Comparison of ENCODE assay signal across 8 cellular contexts in the genomic region with DNA sequence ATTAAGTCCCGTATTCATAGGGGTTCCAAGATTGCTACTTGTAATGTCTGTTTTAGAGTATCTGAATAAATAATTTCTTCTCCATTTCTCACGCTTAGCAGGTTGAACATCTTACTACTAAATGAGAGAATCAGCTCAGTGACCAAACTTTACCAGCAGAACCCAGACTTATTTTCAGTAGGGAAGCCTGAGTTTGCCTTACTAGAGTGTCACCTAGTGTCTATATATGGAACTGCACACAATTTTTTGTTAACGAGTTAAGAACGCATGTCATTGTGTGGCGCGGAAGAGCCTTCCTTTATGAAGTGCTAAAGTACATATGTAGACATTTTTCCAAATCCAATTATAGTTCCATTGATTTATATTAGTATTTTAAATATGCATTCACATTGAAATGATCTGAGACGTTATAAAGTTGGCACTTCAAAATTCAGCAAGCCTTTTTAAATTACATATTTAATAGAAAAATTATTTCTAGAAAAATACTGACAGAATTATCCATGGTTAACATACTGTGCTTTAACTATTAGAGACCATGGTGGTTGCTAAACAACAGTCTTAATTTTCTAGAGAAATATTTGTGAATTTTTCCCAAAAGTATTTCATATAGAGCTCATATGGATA.
A peak's percentile ranks its signal among the peaks of the same experiment; 100 is the strongest.
DNase-seq lines count a peak whose midpoint lies in the region; TF ChIP-seq lines count a peak whose summit lies in the region.

No MANE protein-coding gene starts in this region.

- no peaks in the 10 kb centered on the region for H3K9me3 ChIP-seq in MM.1S (replicated peaks; ENCODE audit: insufficient read depth, low read length)
- no peaks in the 10 kb centered on the region for H3K9me3 ChIP-seq in mesenchymal stem cell (ENCODE audit: control insufficient read depth, low read length)

- H3K4me3 ChIP-seq in GM12865 (ENCODE audit: low read depth, low read length), result no peak overlapping the region
- no peak overlapping the region for H3K4me3 ChIP-seq in MM.1S (ENCODE audit: low read length)
- H3K4me3 ChIP-seq in coronary artery, result no peak overlapping the region
- no peak overlapping the region for H3K4me3 ChIP-seq in mesenchymal stem cell (ENCODE audit: insufficient read depth in 1 of 2, low read depth in 1 of 2, low read length in 2 of 2)

- H2BK120ac ChIP-seq in mesenchymal stem cell (ENCODE audit: low read depth, low read length), result no peak overlapping the region

- no peaks in the 10 kb centered on the region for H4K20me1 ChIP-seq in MM.1S (ENCODE audit: insufficient read depth, low read length)

- no peak overlapping the region for H2AFZ ChIP-seq in MM.1S (ENCODE audit: low read length)
- no peak overlapping the region for H2AFZ ChIP-seq in mesenchymal stem cell (ENCODE audit: low read depth, low read length)

- no peak overlapping the region for H2AK5ac ChIP-seq in mesenchymal stem cell (ENCODE audit: low read length, severe bottlenecking)

- DNase-seq in ACHN (peak; percentile 70), GM12865 (ENCODE audit: low read depth) (peak; percentile 81), HFFc6 (peak; percentile 64), MM.1S (peak; percentile 67), RKO (ENCODE audit: low spot score) (peak; percentile 75), coronary artery (ENCODE audit: low spot score) (no peak), mesenchymal stem cell (peak; percentile 70)
- DNase-seq in activated naive CD4-positive, alpha-beta T cell treated with anti-CD3 and anti-CD28 coated beads, Interleukin-2, amount 10 ng/mL, durations not matched to agents 7 days and 5 days, result no peak

- H3K4ac ChIP-seq in mesenchymal stem cell (ENCODE audit: low read depth in 1 of 2, low read length in 2 of 2), result no peak overlapping the region

- no peak overlapping the region for H3K14ac ChIP-seq in mesenchymal stem cell (ENCODE audit: low read length in 2 of 2)

- H4K91ac ChIP-seq in mesenchymal stem cell (ENCODE audit: low read length), result no peak overlapping the region

- H3K36me3 Mint-ChIP-seq in HFFc6 (ENCODE audit: low read depth), result no peaks in the 10 kb centered on the region
- H3K36me3 Mint-ChIP-seq in activated naive CD4-positive, alpha-beta T cell treated with anti-CD3 and anti-CD28 coated beads, Interleukin-2, amount 10 ng/mL, durations not matched to agents 7 days and 5 days, result no peaks in the 10 kb centered on the region

- no peaks in the 10 kb centered on the region for H3F3A ChIP-seq in MM.1S (ENCODE audit: insufficient read depth, low read length)

- H3K18ac ChIP-seq in mesenchymal stem cell (ENCODE audit: low read depth in 1 of 2, low read length in 2 of 2), result no peak overlapping the region

- H3K4me2 ChIP-seq in MM.1S (ENCODE audit: low read depth, low read length) (no peak overlapping the region), mesenchymal stem cell (ENCODE audit: low read length, poor library complexity, severe bottlenecking) (no peak overlapping the region)

- no peak overlapping the region for H2BK15ac ChIP-seq in mesenchymal stem cell (ENCODE audit: low read depth, poor library complexity, severe bottlenecking)

- H3K23ac ChIP-seq in mesenchymal stem cell (ENCODE audit: low read length in 2 of 2), result no peak overlapping the region

- in situ Hi-C loops in ACHN (cut with HindIII; ENCODE audit: low pct_ligation_motif_present, low pct_unique_long_range_greater_than_20kb, low sequenced_read_pairs), result no loop called here

- H3K4me3 Mint-ChIP-seq in HFFc6, result no peak overlapping the region
- no peak overlapping the region for H3K4me3 Mint-ChIP-seq in activated naive CD4-positive, alpha-beta T cell treated with anti-CD3 and anti-CD28 coated beads, Interleukin-2, amount 10 ng/mL, durations not matched to agents 7 days and 5 days

- no peaks in the 10 kb centered on the region for H3K27me3 ChIP-seq in MM.1S (replicated peaks; ENCODE audit: insufficient read depth, low read length)
- H3K27me3 ChIP-seq in mesenchymal stem cell (ENCODE audit: control insufficient read depth in 1 of 2, insufficient read depth in 1 of 2, low read length in 2 of 2), result peaks cover 27 to 30% of the 10 kb centered on the region in 2 experiments

- H3K4me1 Mint-ChIP-seq in HFFc6 (ENCODE audit: low read depth), result no peaks in the 10 kb centered on the region
- H3K4me1 Mint-ChIP-seq in activated naive CD4-positive, alpha-beta T cell treated with anti-CD3 and anti-CD28 coated beads, Interleukin-2, amount 10 ng/mL, durations not matched to agents 7 days and 5 days, result no peaks in the 10 kb centered on the region

- H4K8ac ChIP-seq in mesenchymal stem cell (ENCODE audit: low read length), result no peak overlapping the region

- H3K79me1 ChIP-seq in mesenchymal stem cell (replicated peaks; ENCODE audit: low read length, poor library complexity, severe bottlenecking), result no peaks in the 10 kb centered on the region

- no CpG with 5 or more reads among the region's 7 CpGs for whole genome bisulfite sequencing in mesenchymal stem cell

- H3K9ac ChIP-seq in MM.1S (ENCODE audit: low read length) (no peak overlapping the region), mesenchymal stem cell (ENCODE audit: low read length) (no peak overlapping the region)

- no peak overlapping the region for H2BK5ac ChIP-seq in mesenchymal stem cell (ENCODE audit: low read depth, low read length, poor library complexity, severe bottlenecking)

- H3K27ac Mint-ChIP-seq in HFFc6, result no peak overlapping the region
- H3K27ac Mint-ChIP-seq in activated naive CD4-positive, alpha-beta T cell treated with anti-CD3 and anti-CD28 coated beads, Interleukin-2, amount 10 ng/mL, durations not matched to agents 7 days and 5 days, result no peak overlapping the region

- H3K79me2 ChIP-seq in MM.1S (ENCODE audit: low read length), result no peaks in the 10 kb centered on the region

- H3K9me2 ChIP-seq in MM.1S (replicated peaks; ENCODE audit: insufficient read depth, low read length), result no peaks in the 10 kb centered on the region

- H3K9me3 Mint-ChIP-seq in HFFc6, result no peaks in the 10 kb centered on the region
- H3K9me3 Mint-ChIP-seq in activated naive CD4-positive, alpha-beta T cell treated with anti-CD3 and anti-CD28 coated beads, Interleukin-2, amount 10 ng/mL, durations not matched to agents 7 days and 5 days, result no peaks in the 10 kb centered on the region

- H3K27me3 Mint-ChIP-seq in HFFc6 (ENCODE audit: insufficient read depth), result peaks cover 33% of the 10 kb centered on the region
- H3K27me3 Mint-ChIP-seq in activated naive CD4-positive, alpha-beta T cell treated with anti-CD3 and anti-CD28 coated beads, Interleukin-2, amount 10 ng/mL, durations not matched to agents 7 days and 5 days, result peaks cover 5% of the 10 kb centered on the region

- H3K27ac ChIP-seq in MM.1S (ENCODE audit: low read length) (no peak overlapping the region), coronary artery (no peak overlapping the region), mesenchymal stem cell (ENCODE audit: low read length, poor library complexity, severe bottlenecking) (no peak overlapping the region)

- TF ChIP-seq CTCF in GM12865 (IDR thresholded peaks at IDR 0.05; ENCODE audit: insufficient read depth, low read depth, low read length, missing control alignments) (peak; percentile 83), HFFc6 (IDR thresholded peaks at IDR 0.05) (peak; percentile 93), MM.1S (IDR thresholded peaks at IDR 0.05; ENCODE audit: low read length) (peak; percentile 68), coronary artery (IDR thresholded peaks at IDR 0.05) (peak; percentile 73)

- 0 out of 2 replicates have a peak, but pooled peaks cover 8% of the 10 kb centered on the region for H3K4me1 ChIP-seq in MM.1S (ENCODE audit: low read length)
- H3K4me1 ChIP-seq in mesenchymal stem cell (ENCODE audit: control insufficient read depth, insufficient read depth, low read depth, low read length), result no peaks in the 10 kb centered on the region

- H3K36me3 ChIP-seq in MM.1S (replicated peaks; ENCODE audit: insufficient read depth, low read length), result no peaks in the 10 kb centered on the region
- H3K36me3 ChIP-seq in mesenchymal stem cell (ENCODE audit: control insufficient read depth in 1 of 2, insufficient read depth in 2 of 2, low read depth in 1 of 2, low read length in 2 of 2), result no peaks in the 10 kb centered on the region

- no peak overlapping the region for H2BK12ac ChIP-seq in mesenchymal stem cell (ENCODE audit: low read length in 2 of 2)

- CTCF ChIA-PET in activated naive CD4-positive, alpha-beta T cell treated with anti-CD3 and anti-CD28 coated beads, Interleukin-2, amount 10 ng/mL, durations not matched to agents 7 days and 5 days (lab: Charles Lee), result interaction anchor here (0.6 to 6.4 kb wide), 13 partner anchors 9 to 200 kb away, joined by 3 to 79 read pairs (median 3); no protein-coding TSS in a partner anchor

Comparison
In these comparisons a context has a peak if more than half of its experiments do, and no peak if none do; other contexts are left out.
1. DNase-seq: peak in ACHN (single experiment), GM12865 (single experiment), HFFc6 (single experiment), MM.1S (single experiment), RKO (single experiment) and mesenchymal stem cell (single experiment); none in coronary artery (single experiment) and activated naive CD4-positive, alpha-beta T cell treated with anti-CD3 and anti-CD28 coated beads, Interleukin-2, amount 10 ng/mL, durations not matched to agents 7 days and 5 days (single experiment).
2. Peak in every context shown above with its lines, with median percentiles within 50 percentile points of each other: CTCF ChIP-seq.